Comparison of ENCODE assay signal across 22 cellular contexts in genomic region chr19:31355330-31356289, GRCh38. TPM values are rescaled to one million over a fixed set of nuclear protein-coding genes. Genes with fewer than 3 reads are reported as not detected.
DNase-seq lines count a peak whose midpoint lies in the region; ATAC-seq and TF ChIP-seq lines count a peak whose summit lies in the region.
"Had no signal": no experiment of that assay in that cellular context is flagged by ENCODE, and none has a peak within 500 bp of the region (broad histone marks: within the 10 kb centered on the region; RNA-seq: fewer than 3 reads in every experiment).

No MANE protein-coding gene starts in this region.

- peaks cover 4% of the 10 kb centered on the region for H3K36me3 Mint-ChIP-seq in CD4-positive, alpha-beta T cell (ENCODE audit: low read depth)
- no peaks in the 10 kb centered on the region for H3K36me3 Mint-ChIP-seq in glutamatergic neuron (ENCODE audit: unreplicated experiment)
- H3K36me3 Mint-ChIP-seq: T-cell had no signal

- POLR2A ChIA-PET in CD4-positive, alpha-beta T cell (lab: Charles Lee) = no interaction called here

- no peak overlapping the region for H3K27ac ChIP-seq in CD4-positive, alpha-beta T cell (ENCODE audit: low read depth, low read length)
- no peak overlapping the region for H3K27ac ChIP-seq in HUES6 (ENCODE audit: low read depth, low read length)
- no peak overlapping the region for H3K27ac ChIP-seq in mesendoderm (ENCODE audit: low read depth, low read length)
- H3K27ac ChIP-seq: dorsolateral prefrontal cortex, esophagus muscularis mucosa, HL-60, neutrophil, right atrium auricular region, tibial nerve had no signal

- H2BK15ac ChIP-seq in mesendoderm (replicated peaks; ENCODE audit: low read depth) = no peak overlapping the region

- H3K79me2 ChIP-seq in mesendoderm (ENCODE audit: control insufficient read depth, insufficient read depth, low read length) = no peaks in the 10 kb centered on the region

- intact Hi-C loops in CD4-positive, alpha-beta T cell (cut with DNase I, micrococcal nuclease) = loop anchor here (2.0 to 10.0 kb wide), 6 partner anchors 303 to 1631 kb away; no protein-coding TSS in a partner anchor

- H3K27ac Mint-ChIP-seq in CD4-positive, alpha-beta T cell = no peak overlapping the region
- H3K27ac Mint-ChIP-seq in glutamatergic neuron (ENCODE audit: unreplicated experiment) = no peak overlapping the region
- H3K27ac Mint-ChIP-seq: activated naive CD4-positive, alpha-beta T cell treated with anti-CD3 and anti-CD28 coated beads, Interleukin-2, amount 50 U/mL, for 72 hours; T-cell had no signal

- H2AK5ac ChIP-seq in mesendoderm (ENCODE audit: low read length) = no peak overlapping the region

- H3K4me1 Mint-ChIP-seq in CD4-positive, alpha-beta T cell (ENCODE audit: low read depth) = peaks cover 60% of the 10 kb centered on the region
- peaks cover 12% of the 10 kb centered on the region for H3K4me1 Mint-ChIP-seq in glutamatergic neuron (ENCODE audit: low read depth, unreplicated experiment)

- H3K4me3 ChIP-seq in HUES6 (ENCODE audit: low read depth, low read length) (peak overlapping the region; percentile 69), mesendoderm (ENCODE audit: low read length) (peak overlapping the region; percentile 2)
- H3K4me3 ChIP-seq: esophagus muscularis mucosa, right atrium auricular region, tibial nerve had no signal

- no peaks in the 10 kb centered on the region for H3K9me3 Mint-ChIP-seq in CD4-positive, alpha-beta T cell
- H3K9me3 Mint-ChIP-seq in glutamatergic neuron (ENCODE audit: unreplicated experiment) = peaks cover 8% of the 10 kb centered on the region
- H3K9me3 Mint-ChIP-seq: activated naive CD4-positive, alpha-beta T cell treated with anti-CD3 and anti-CD28 coated beads, Interleukin-2, amount 50 U/mL, for 72 hours; T-cell had no signal

- no CpG with 5 or more reads among the region's 30 CpGs for WGBS in mesendoderm (ENCODE audit: extremely low coverage, insufficient coverage, low lambda C conversion rate)

- in situ Hi-C loops in KBM-7 (cut with MboI; ENCODE audit: low pct_unique_long_range_greater_than_20kb, low sequenced_read_pairs) = no loop called here

- H3K4me1 ChIP-seq in HUES6 (ENCODE audit: control insufficient read depth, insufficient read depth, low read length) = peaks cover 51% of the 10 kb centered on the region
- H3K4me1 ChIP-seq in mesendoderm (ENCODE audit: control insufficient read depth, low read depth, low read length) = peaks cover 7% of the 10 kb centered on the region

- H3K23ac ChIP-seq in mesendoderm (ENCODE audit: low read length) = no peak overlapping the region

- ATAC-seq in CD4-positive, alpha-beta T cell (ENCODE audit: poor library complexity) = no peak
- ATAC-seq in GM21381 (IDR thresholded peaks at IDR 0.05; ENCODE audit: unreplicated experiment) = no peak
- no peak for ATAC-seq in GM21360 (IDR thresholded peaks at IDR 0.05; ENCODE audit: unreplicated experiment)
- ATAC-seq: T-cell had no signal

- H3K56ac ChIP-seq in mesendoderm (ENCODE audit: low read length) = peak overlapping the region; percentile 69

- peak overlapping the region; percentile 45 for H3K4me3 Mint-ChIP-seq in CD4-positive, alpha-beta T cell
- peak overlapping the region; percentile 38 for H3K4me3 Mint-ChIP-seq in glutamatergic neuron (ENCODE audit: unreplicated experiment)

- no peak overlapping the region for H2BK5ac ChIP-seq in mesendoderm (ENCODE audit: low read length)

- peaks cover 90% of the 10 kb centered on the region for H3K27me3 ChIP-seq in CD4-positive, alpha-beta T cell (ENCODE audit: control insufficient read depth, insufficient read depth, low read length)
- H3K27me3 ChIP-seq in HUES6 (ENCODE audit: control insufficient read depth, insufficient read depth, low read length) (peaks cover 80% of the 10 kb centered on the region), mesendoderm (ENCODE audit: insufficient read depth, low read length, poor library complexity) (peaks cover 18% of the 10 kb centered on the region)

- peaks cover 96% of the 10 kb centered on the region for H3K27me3 Mint-ChIP-seq in CD4-positive, alpha-beta T cell
- peaks cover 41% of the 10 kb centered on the region for H3K27me3 Mint-ChIP-seq in glutamatergic neuron (ENCODE audit: unreplicated experiment)

- no peak for TF ChIP-seq CTCF in CD4-positive, alpha-beta T cell (IDR thresholded peaks at IDR 0.05)
- no peak for TF ChIP-seq CTCF in glutamatergic neuron (IDR thresholded peaks at IDR 0.05; ENCODE audit: partially characterized antibody, unreplicated experiment)

- no peak overlapping the region for H4K8ac ChIP-seq in mesendoderm (ENCODE audit: low read depth, low read length)

- no peak for DNase-seq in CD4-positive, alpha-beta T cell
- DNase-seq in glutamatergic neuron (no peak), mesendoderm (peak; percentile 93), putamen (ENCODE audit: low spot score) (no peak), KBM-7 (no peak)
- DNase-seq: DMS53; dorsolateral prefrontal cortex; kidney glomerular epithelial cell; MV-4-11; NCI-H2107; NCI-H524; stimulated activated naive CD4-positive, alpha-beta T cell treated with Interleukin-2 at 50 U/mL for 16 hours; T-cell had no signal

- peak overlapping the region; percentile 76 for H3K4me2 ChIP-seq in mesendoderm (ENCODE audit: low read length)

- no peak overlapping the region for H2BK120ac ChIP-seq in mesendoderm (ENCODE audit: low read depth, low read length)

- no peaks in the 10 kb centered on the region for H3K9me3 ChIP-seq in CD4-positive, alpha-beta T cell (ENCODE audit: control insufficient read depth, low read length)
- H3K9me3 ChIP-seq in HUES6 (ENCODE audit: control insufficient read depth, insufficient read depth, low read depth, low read length) = no peaks in the 10 kb centered on the region
- H3K9me3 ChIP-seq: esophagus muscularis mucosa, neutrophil, right atrium auricular region, tibial nerve had no signal

- H3K79me1 ChIP-seq in mesendoderm (ENCODE audit: low read length) = no peaks in the 10 kb centered on the region

- H4K5ac ChIP-seq in mesendoderm (ENCODE audit: low read length) = no peak overlapping the region

- no peak overlapping the region for H3K4ac ChIP-seq in mesendoderm (ENCODE audit: low read depth, low read length)

- H3K36me3 ChIP-seq in HUES6 (ENCODE audit: control insufficient read depth, insufficient read depth, low read length) = no peaks in the 10 kb centered on the region
- no peaks in the 10 kb centered on the region for H3K36me3 ChIP-seq in mesendoderm (ENCODE audit: control insufficient read depth, insufficient read depth, low read length)
- H3K36me3 ChIP-seq: neutrophil, right atrium auricular region, tibial nerve had no signal

- H3K9ac ChIP-seq in HUES6 (ENCODE audit: low read length) (peak overlapping the region; percentile 60), mesendoderm (ENCODE audit: low read length) (peak overlapping the region; percentile 37)

- H3K18ac ChIP-seq in mesendoderm (ENCODE audit: low read length) = no peak overlapping the region

- CTCF ChIA-PET in CD4-positive, alpha-beta T cell (lab: Charles Lee) = interaction anchor here (0.9 kb wide), 1 partner anchor 17 kb away, joined by 4 read pairs; no protein-coding TSS in a partner anchor

RNA-seq across cellular contexts. Expression of gene TSHZ3, which starts 6.4 kb away (rescaled TPM):
- total RNA-seq in CD4-positive, alpha-beta T cell = under 1 TPM; 0.38 to 0.61 TPM
- 7.4 TPM for total RNA-seq in glutamatergic neuron (ENCODE audit: unreplicated experiment)
- 3.8 TPM for polyA plus RNA-seq in mesendoderm (2013, experiment 1 of 2)
- 4.1 TPM for polyA plus RNA-seq in mesendoderm (2013, experiment 2 of 2)
